Comparison of ENCODE assay signal across 14 cellular contexts in the genomic region with DNA sequence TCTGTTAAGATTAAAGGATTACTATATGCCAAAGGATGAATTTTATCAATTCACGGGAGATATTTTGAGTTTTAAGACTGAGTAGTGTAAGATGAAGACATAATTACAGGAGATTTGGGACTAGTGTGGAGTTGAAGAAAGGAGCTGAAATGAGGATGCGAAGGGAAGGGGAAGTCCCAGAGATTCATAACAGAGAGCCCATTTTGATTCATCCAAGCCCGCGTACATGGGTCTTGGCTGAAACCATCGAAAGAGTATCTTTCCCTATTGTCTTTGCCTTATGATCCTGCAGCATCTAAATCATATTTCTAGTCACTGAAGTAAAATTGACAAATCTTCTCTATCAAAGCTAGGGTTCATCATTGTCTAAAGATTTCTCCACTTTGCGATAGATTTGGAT. TPM values are rescaled to one million over a fixed set of nuclear protein-coding genes. Genes with fewer than 3 reads are reported as not detected.
DNase-seq lines count a peak whose midpoint lies in the region; ATAC-seq and TF ChIP-seq lines count a peak whose summit lies in the region.
"Had no signal": no experiment of that assay in that cellular context is flagged by ENCODE, and none has a peak within 500 bp of the region (broad histone marks: within the 10 kb centered on the region; RNA-seq: fewer than 3 reads in every experiment).

No MANE protein-coding gene starts in this region.

- CTCF ChIA-PET in A673 (lab: Charles Lee), result no interaction called here

- no peak for TF ChIP-seq EP300 in sigmoid colon (IDR thresholded peaks at IDR 0.05)

- BruUV-seq in A673 (replicated peaks; lab: Mats Ljungman, UMichigan), result no TSS peak

- H3K9me2 ChIP-seq in GM23248 (ENCODE audit: insufficient read depth), result no peaks in the 10 kb centered on the region; the same call in 1 of the 2 replicates

- WGBS in GM23248 (ENCODE audit: low coverage in 1 of 2, low lambda C conversion rate in 2 of 2, missing lambda C conversion rate in 2 of 2), 2 experiments, result 40 to 41% methylated on average over 6 of the region's 6 CpGs
- 79 to 90% methylated on average over 6 of the region's 6 CpGs for WGBS in sigmoid colon, 2 donors

- H3K79me2 ChIP-seq in GM23248 (ENCODE audit: insufficient read depth), result no peaks in the 10 kb centered on the region

- H3K36me3 ChIP-seq in A673 (ENCODE audit: insufficient read depth, low read length, poor library complexity, severe bottlenecking) (no peaks in the 10 kb centered on the region), GM23248 (ENCODE audit: low read depth) (no peaks in the 10 kb centered on the region), RWPE2 (ENCODE audit: low read depth) (no peaks in the 10 kb centered on the region), H7 (replicated peaks; ENCODE audit: control insufficient read depth, insufficient read depth, low read length) (peaks cover 3% of the 10 kb centered on the region), MG63 (no peaks in the 10 kb centered on the region), sigmoid colon (no peaks in the 10 kb centered on the region)
- H3K36me3 ChIP-seq: BE2C had no signal

- peak overlapping the region; percentile 53 for H3K4me2 ChIP-seq in GM23248 (ENCODE audit: unreplicated experiment)

- H2AFZ ChIP-seq in GM23248, result no peak overlapping the region

- H3K36me3 Mint-ChIP-seq in mesothelial cell of epicardium, result no peaks in the 10 kb centered on the region
- H3K36me3 Mint-ChIP-seq: CD4-positive, alpha-beta memory T cell had no signal

- TF ChIP-seq CTCF in A673 (conservative IDR thresholded peaks at IDR 0.05; ENCODE audit: low read depth, low read length), result no peak
- no peak for TF ChIP-seq CTCF in RWPE2 (IDR thresholded peaks at IDR 0.05; ENCODE audit: poor library complexity, severe bottlenecking)
- no peak for TF ChIP-seq CTCF in mesothelial cell of epicardium (IDR thresholded peaks at IDR 0.05; ENCODE audit: unreplicated experiment)
- TF ChIP-seq CTCF in coronary artery (IDR thresholded peaks at IDR 0.05), result no peak
- no peak for TF ChIP-seq CTCF in sigmoid colon (IDR thresholded peaks at IDR 0.05)

- TF ChIP-seq POLR2A in sigmoid colon (IDR thresholded peaks at IDR 0.05), result no peak

- H3K4me3 ChIP-seq in A673 (ENCODE audit: low read depth, low read length, poor library complexity, severe bottlenecking) (no peak overlapping the region), GM23248 (no peak overlapping the region), RWPE2 (ENCODE audit: severe bottlenecking) (no peak overlapping the region), H7 (ENCODE audit: insufficient read depth, low read depth, low read length) (no peak overlapping the region), coronary artery (no peak overlapping the region), MG63 (no peak overlapping the region), sigmoid colon (no peak overlapping the region)

- H3K4me1 ChIP-seq in A673 (ENCODE audit: insufficient read depth, low read length, poor library complexity, severe bottlenecking) (peaks cover 7% of the 10 kb centered on the region), GM23248 (ENCODE audit: insufficient read depth) (peaks cover 37% of the 10 kb centered on the region), RWPE2 (ENCODE audit: insufficient read depth, poor library complexity, severe bottlenecking) (peaks cover 8% of the 10 kb centered on the region), sigmoid colon (peaks cover 0 to 17% (median 13%) of the 10 kb centered on the region in 4 donors)
- H3K4me1 ChIP-seq: BE2C had no signal

- no peaks in the 10 kb centered on the region for H4K20me1 ChIP-seq in GM23248 (ENCODE audit: insufficient read depth)

- no peak overlapping the region for H3K4me3 Mint-ChIP-seq in mesothelial cell of epicardium
- H3K4me3 Mint-ChIP-seq: CD4-positive, alpha-beta memory T cell; HFFc6 had no signal

- peaks cover 4% of the 10 kb centered on the region for H3K9me3 Mint-ChIP-seq in mesothelial cell of epicardium
- H3K9me3 Mint-ChIP-seq: HFFc6 had no signal

- DNase-seq in A673 (ENCODE audit: low spot score) (peak; percentile 19), GM23248 (peak; percentile 14), RWPE2 (ENCODE audit: low spot score) (no peak), mesothelial cell of epicardium (ENCODE audit: low spot score in 2 of 2, unreplicated experiment in 2 of 2) (no peak), H7 (no peak), coronary artery (ENCODE audit: low spot score) (no peak), MG63 (no peak), sigmoid colon (no peak)
- DNase-seq: BE2C; CD4-positive, alpha-beta memory T cell; DMS79 had no signal

- peaks cover 33% of the 10 kb centered on the region for H3K4me1 Mint-ChIP-seq in mesothelial cell of epicardium
- H3K4me1 Mint-ChIP-seq: CD4-positive, alpha-beta memory T cell had no signal

- H3K9me3 ChIP-seq in A673 (ENCODE audit: low read depth, low read length, poor library complexity, severe bottlenecking) (no peaks in the 10 kb centered on the region), GM23248 (ENCODE audit: low read depth) (no peaks in the 10 kb centered on the region), RWPE2 (ENCODE audit: severe bottlenecking) (no peaks in the 10 kb centered on the region), MG63 (no peaks in the 10 kb centered on the region), sigmoid colon (no peaks in the 10 kb centered on the region)
- H3K9me3 ChIP-seq: BE2C had no signal

- H3K27ac ChIP-seq in A673 (ENCODE audit: low read depth, low read length, poor library complexity, severe bottlenecking), result peak overlapping the region; percentile 16
- H3K27ac ChIP-seq in GM23248, result peak overlapping the region; percentile 65
- peak overlapping the region; percentile 20 for H3K27ac ChIP-seq in RWPE2 (ENCODE audit: poor library complexity, severe bottlenecking)
- no peak overlapping the region for H3K27ac ChIP-seq in coronary artery
- H3K27ac ChIP-seq in sigmoid colon, result peak overlapping the region in 2 of 4 donors; percentile 9 to 13
- H3K27ac ChIP-seq: C4-2B, HL-60 had no signal

- intact Hi-C loops in A673 (cut with micrococcal nuclease; ENCODE audit: unreplicated experiment), result no loop called here
- intact Hi-C loops in sigmoid colon (cut with DNase I), result no loop called here

- no peaks in the 10 kb centered on the region for H3K27me3 ChIP-seq in A673 (replicated peaks; ENCODE audit: insufficient read depth, low read depth, low read length, poor library complexity)
- peaks cover 4% of the 10 kb centered on the region; the same call in 1 of the 2 replicates for H3K27me3 ChIP-seq in GM23248 (replicated peaks; ENCODE audit: insufficient read depth)
- no peaks in the 10 kb centered on the region for H3K27me3 ChIP-seq in RWPE2 (ENCODE audit: insufficient read depth, poor library complexity, severe bottlenecking)
- H3K27me3 ChIP-seq in H7 (ENCODE audit: control insufficient read depth, insufficient read depth, low read length), result no peaks in the 10 kb centered on the region; the same call in 1 of the 2 replicates
- no peaks in the 10 kb centered on the region for H3K27me3 ChIP-seq in MG63
- H3K27me3 ChIP-seq in sigmoid colon, result no peaks in the 10 kb centered on the region
- H3K27me3 ChIP-seq: BE2C had no signal

- H3K9ac ChIP-seq in GM23248, result no peak overlapping the region

- peaks cover 2% of the 10 kb centered on the region for H3K27me3 Mint-ChIP-seq in mesothelial cell of epicardium (ENCODE audit: low read depth)

- H3F3A ChIP-seq in GM23248 (ENCODE audit: insufficient read depth), result peaks cover 40% of the 10 kb centered on the region

- POLR2A ChIA-PET in A673 (lab: Charles Lee; ENCODE audit: low non-redundant PET), result no interaction called here

- H3K27ac Mint-ChIP-seq in mesothelial cell of epicardium, result peak overlapping the region; percentile 72
- H3K27ac Mint-ChIP-seq: CD4-positive, alpha-beta memory T cell had no signal

- in situ Hi-C loops in GM23248 (cut with MboI), result no loop called here

- no peak for ATAC-seq in RWPE2 (ENCODE audit: low read depth)

RNA-seq across cellular contexts. Expression of gene MAD2L1, which starts 58.6 kb away (rescaled TPM):
- total RNA-seq in A673 (2021), result 110 and 117 TPM in 2 replicates
- 15.7 and 31.3 TPM in 2 replicates for total RNA-seq in GM23248 (2014; rRNA removed; shearing (Covaris generic))
- 40.6 and 41.3 TPM in 2 replicates for polyA plus RNA-seq in GM23248 (2016; fragmentation: Nextera tagmentation; extraction: Ambion mirVana)
- 16.6 to 20.1 TPM (median 18.9 TPM) in 3 replicates for total RNA-seq in mesothelial cell of epicardium
- total RNA-seq in H7 (2014; rRNA removed; shearing (Covaris generic)), result 142 and 159 TPM in 2 replicates
- total RNA-seq in MG63 (2014; rRNA removed; shearing (Covaris generic); ENCODE audit: low replicate concordance), result 29.8 and 86.4 TPM in 2 replicates
- total RNA-seq in sigmoid colon, result 1 to 10 TPM in 3 of 4 donors, under 1 TPM in 1; 0.95 to 2.1 (median 1.5) TPM
- polyA plus RNA-seq in sigmoid colon, result 10 to 100 TPM in 1 of 3 donors, 1 to 10 TPM in 2; 3.0 to 28.7 (median 9.2) TPM

Comparison
In these comparisons a context has a peak if more than half of its experiments do, and no peak if none do; other contexts are left out.
1. DNase-seq: peak in A673 (single experiment) and GM23248 (single experiment); none in RWPE2 (single experiment), mesothelial cell of epicardium (0 of 2), H7 (single experiment), coronary artery (single experiment), MG63 (single experiment) and sigmoid colon (single experiment).
2. H3K27ac ChIP-seq: peak in A673 (single experiment), GM23248 (single experiment) and RWPE2 (single experiment); none in coronary artery (0 of 2).